Comparison of ENCODE assay signal across 1 cellular context in genomic region chr7:107145072-107145838, GRCh38.
TF ChIP-seq lines count a peak whose summit lies in the region.

No MANE protein-coding gene starts in this region.

TF ChIP-seq in GM23338, 12 proteins besides CTCF, POLR2A, EP300 and RAD21 (continued from another document):
- no peak for TF ChIP-seq REST (IDR thresholded peaks at IDR 0.05; ENCODE audit: unreplicated experiment)
- no peak for TF ChIP-seq EZH2phosphoT487 (IDR thresholded peaks at IDR 0.05; ENCODE audit: unreplicated experiment)
- no peak for TF ChIP-seq STAT1 (IDR thresholded peaks at IDR 0.05; ENCODE audit: unreplicated experiment)
TF ChIP-seq in GM23338: peak in this region for 0.
